13 cellular contexts compared by ENCODE assay signal in the genomic region with DNA sequence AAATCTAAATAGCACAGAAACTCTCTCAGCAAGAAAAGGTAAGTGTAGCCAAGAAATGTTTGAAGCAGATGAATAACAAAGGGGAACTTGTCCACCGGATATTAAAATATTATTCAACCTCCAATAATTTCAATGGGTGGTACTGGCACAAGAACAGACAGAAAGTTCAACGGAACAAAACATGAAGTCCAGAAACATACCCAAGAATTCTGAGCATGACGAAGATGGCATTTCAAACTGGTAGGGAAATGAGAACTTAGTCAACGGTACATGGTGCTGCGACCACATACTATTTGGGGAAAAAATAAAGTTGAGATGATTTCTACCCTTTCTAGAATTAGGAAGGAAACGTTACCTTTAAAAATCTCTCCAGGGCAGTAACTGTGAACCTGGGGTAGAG. TPM values are rescaled to one million over a fixed set of nuclear protein-coding genes. Genes with fewer than 3 reads are reported as not detected.
DNase-seq lines count a peak whose midpoint lies in the region; TF ChIP-seq lines count a peak whose summit lies in the region.
"Had no signal": no experiment of that assay in that cellular context is flagged by ENCODE, and none has a peak within 500 bp of the region (broad histone marks: within the 10 kb centered on the region; RNA-seq: fewer than 3 reads in every experiment).

No MANE protein-coding gene starts in this region.

- no peak overlapping the region for H3K9ac ChIP-seq in smooth muscle cell (ENCODE audit: low read depth)

- POLR2A ChIA-PET in OCI-LY7 (lab: Charles Lee) = interaction anchor here (0.6 to 2.2 kb wide), 5 partner anchors 9 to 323 kb away, joined by 3 to 6 read pairs (median 3); no protein-coding TSS in a partner anchor

- H3K4me2 ChIP-seq in OCI-LY7 (ENCODE audit: low read length) (peak overlapping the region; percentile 38), smooth muscle cell (peak overlapping the region; percentile 88)

- DNase-seq in T-helper 1 cell = no peak
- no peak for DNase-seq in OCI-LY7 (ENCODE audit: low spot score)
- DNase-seq in smooth muscle cell (lab: John Stamatoyannopoulos, UW; ENCODE audit: unreplicated experiment) = no peak
- no peak for DNase-seq in NCI-H510A (lab: John Stamatoyannopoulos, UW)
- no peak for DNase-seq in pons (ENCODE audit: low spot score)
- no peak for DNase-seq in ACHN
- DNase-seq: body of pancreas, Calu3, NCI-H2171, right cardiac atrium had no signal

- H3K9me3 ChIP-seq in OCI-LY7 (ENCODE audit: low read length) (no peaks in the 10 kb centered on the region), smooth muscle cell (replicated peaks; ENCODE audit: low read depth) (no peaks in the 10 kb centered on the region)
- H3K9me3 ChIP-seq: body of pancreas had no signal

- BruUV-seq in OCI-LY7 (replicated peaks; lab: Mats Ljungman, UMichigan) = no TSS peak

- no peak for TF ChIP-seq CTCF in OCI-LY7 (conservative IDR thresholded peaks at IDR 0.05; ENCODE audit: low read length)
- no peak for TF ChIP-seq CTCF in smooth muscle cell (IDR thresholded peaks at IDR 0.05; ENCODE audit: borderline replicate concordance, insufficient read depth, poor library complexity, severe bottlenecking)

- intact Hi-C loops in OCI-LY7 (cut with micrococcal nuclease; ENCODE audit: unreplicated experiment) = no loop called here
- intact Hi-C loops in dendritic cell treated with granulocyte-macrophage colony-stimulating factor and Interleukin-4, amounts not matched to agents 40 ng/mL and 50 ng/mL, for 4 days (cut with micrococcal nuclease) = no loop called here

- no peak overlapping the region for H3K4me3 ChIP-seq in OCI-LY7 (ENCODE audit: low read depth, low read length, poor library complexity, severe bottlenecking)
- peak overlapping the region; percentile 19 for H3K4me3 ChIP-seq in smooth muscle cell
- H3K4me3 ChIP-seq: body of pancreas had no signal

- H3K4me1 ChIP-seq in OCI-LY7 (ENCODE audit: insufficient read depth, low read length, poor library complexity, severe bottlenecking) (peaks cover 55% of the 10 kb centered on the region), smooth muscle cell (ENCODE audit: low read depth) (peaks cover 43% of the 10 kb centered on the region)

- peak overlapping the region; percentile 49 for H3K4me3 Mint-ChIP-seq in T-helper 1 cell treated with Interleukin-12 subunit alpha and Interleukin-12 subunit beta and Interleukin-4 antibody, amounts not matched to agents 30 μg/mL and 1 μg/mL, for 36 hours
- no peak overlapping the region for H3K4me3 Mint-ChIP-seq in dendritic cell treated with granulocyte-macrophage colony-stimulating factor and Interleukin-4, amounts not matched to agents 40 ng/mL and 50 ng/mL, for 4 days

- H4K20me1 ChIP-seq in OCI-LY7 (ENCODE audit: insufficient read depth, low read length) (peaks cover 9% of the 10 kb centered on the region), smooth muscle cell (ENCODE audit: low read depth) (peaks cover 96% of the 10 kb centered on the region)

- H3K9me3 Mint-ChIP-seq in T-helper 1 cell treated with Interleukin-12 subunit alpha and Interleukin-12 subunit beta and Interleukin-4 antibody, amounts not matched to agents 30 μg/mL and 1 μg/mL, for 36 hours = no peaks in the 10 kb centered on the region
- H3K9me3 Mint-ChIP-seq in dendritic cell treated with granulocyte-macrophage colony-stimulating factor and Interleukin-4, amounts not matched to agents 40 ng/mL and 50 ng/mL, for 4 days = no peaks in the 10 kb centered on the region

- H2AFZ ChIP-seq in OCI-LY7 (ENCODE audit: low read length) (no peak overlapping the region), smooth muscle cell (ENCODE audit: low read depth) (no peak overlapping the region)

- WGBS in smooth muscle cell (ENCODE audit: low lambda C conversion rate) = 65% methylated on average over 6 of the region's 6 CpGs

- peaks cover 90% of the 10 kb centered on the region for H3K4me1 Mint-ChIP-seq in T-helper 1 cell treated with Interleukin-12 subunit alpha and Interleukin-12 subunit beta and Interleukin-4 antibody, amounts not matched to agents 30 μg/mL and 1 μg/mL, for 36 hours (ENCODE audit: low read depth)
- peaks cover 86% of the 10 kb centered on the region for H3K4me1 Mint-ChIP-seq in dendritic cell treated with granulocyte-macrophage colony-stimulating factor and Interleukin-4, amounts not matched to agents 40 ng/mL and 50 ng/mL, for 4 days (ENCODE audit: low read depth)

- H3K9me2 ChIP-seq in OCI-LY7 (ENCODE audit: insufficient read depth, low read length) = no peaks in the 10 kb centered on the region

- H3K36me3 ChIP-seq in OCI-LY7 (ENCODE audit: insufficient read depth, low read length) (no peaks in the 10 kb centered on the region), smooth muscle cell (ENCODE audit: low read depth) (no peaks in the 10 kb centered on the region)

- H3K27ac ChIP-seq in OCI-LY7 (ENCODE audit: low read depth, low read length, poor library complexity, severe bottlenecking) (no peak overlapping the region), smooth muscle cell (ENCODE audit: low read depth) (peak overlapping the region; percentile 74)
- H3K27ac ChIP-seq: 22Rv1, body of pancreas had no signal

- H3K79me2 ChIP-seq in OCI-LY7 (ENCODE audit: insufficient read depth, low read depth, low read length) (peaks cover 7% of the 10 kb centered on the region; the same call in 1 of the 2 replicates), smooth muscle cell (ENCODE audit: low read depth) (peaks cover 97% of the 10 kb centered on the region)

- H3F3A ChIP-seq in smooth muscle cell (ENCODE audit: low read depth) = peaks cover 35% of the 10 kb centered on the region

- in situ Hi-C loops in ACHN (cut with HindIII; ENCODE audit: low pct_ligation_motif_present, low pct_unique_long_range_greater_than_20kb, low sequenced_read_pairs) = no loop called here

- CTCF ChIA-PET in OCI-LY7 (lab: Charles Lee; ENCODE audit: unreplicated experiment) = interaction anchor here (0.5 kb wide), 1 partner anchor 118 kb away, joined by 3 read pairs; no protein-coding TSS in a partner anchor

- no peaks in the 10 kb centered on the region for H3K27me3 ChIP-seq in smooth muscle cell (ENCODE audit: low read depth)
- H3K27me3 ChIP-seq: body of pancreas had no signal

- H3K27me3 Mint-ChIP-seq in T-helper 1 cell treated with Interleukin-12 subunit alpha and Interleukin-12 subunit beta and Interleukin-4 antibody, amounts not matched to agents 30 μg/mL and 1 μg/mL, for 36 hours (ENCODE audit: low read depth) = no peaks in the 10 kb centered on the region
- H3K27me3 Mint-ChIP-seq in dendritic cell treated with granulocyte-macrophage colony-stimulating factor and Interleukin-4, amounts not matched to agents 40 ng/mL and 50 ng/mL, for 4 days = no peaks in the 10 kb centered on the region

- H3K36me3 Mint-ChIP-seq in T-helper 1 cell treated with Interleukin-12 subunit alpha and Interleukin-12 subunit beta and Interleukin-4 antibody, amounts not matched to agents 30 μg/mL and 1 μg/mL, for 36 hours (ENCODE audit: low read depth) = peaks cover 34% of the 10 kb centered on the region
- H3K36me3 Mint-ChIP-seq in dendritic cell treated with granulocyte-macrophage colony-stimulating factor and Interleukin-4, amounts not matched to agents 40 ng/mL and 50 ng/mL, for 4 days (ENCODE audit: low read depth) = peaks cover 13% of the 10 kb centered on the region

- peak overlapping the region; percentile 58 for H3K27ac Mint-ChIP-seq in T-helper 1 cell treated with Interleukin-12 subunit alpha and Interleukin-12 subunit beta and Interleukin-4 antibody, amounts not matched to agents 30 μg/mL and 1 μg/mL, for 36 hours
- H3K27ac Mint-ChIP-seq in dendritic cell treated with granulocyte-macrophage colony-stimulating factor and Interleukin-4, amounts not matched to agents 40 ng/mL and 50 ng/mL, for 4 days = peak overlapping the region; percentile 1

RNA-seq across cellular contexts. Expression of gene CHSY1, which starts 5.5 kb away (rescaled TPM):
- 3.2 and 5.0 TPM in 2 replicates for total RNA-seq in OCI-LY7 (2014; rRNA removed; shearing (Covaris generic))
- total RNA-seq in OCI-LY7 (2022) = 11.4 and 14.3 TPM in 2 replicates
- 123 and 155 TPM in 2 replicates for total RNA-seq in smooth muscle cell
- 71.8 and 106 TPM in 2 replicates for polyA plus RNA-seq in smooth muscle cell

RNA-seq across cellular contexts. Expression of gene SELENOS, which starts 30.9 kb away (rescaled TPM):
- 29.1 and 31.1 TPM in 2 replicates for total RNA-seq in OCI-LY7 (2014; rRNA removed; shearing (Covaris generic))
- 36.1 and 36.5 TPM in 2 replicates for total RNA-seq in OCI-LY7 (2022)
- total RNA-seq in smooth muscle cell = 108 and 114 TPM in 2 replicates
- 130 and 142 TPM in 2 replicates for polyA plus RNA-seq in smooth muscle cell

RNA-seq across cellular contexts. Expression of gene SNRPA1, which starts 48.7 kb away (rescaled TPM):
- 54.3 and 70.9 TPM in 2 replicates for total RNA-seq in OCI-LY7 (2014; rRNA removed; shearing (Covaris generic))
- total RNA-seq in OCI-LY7 (2022) = 176 and 180 TPM in 2 replicates
- 24.0 and 47.1 TPM in 2 replicates for total RNA-seq in smooth muscle cell
- 96.9 and 99.0 TPM in 2 replicates for polyA plus RNA-seq in smooth muscle cell
